1 cellular context compared by ENCODE assay signal in the genomic region with DNA sequence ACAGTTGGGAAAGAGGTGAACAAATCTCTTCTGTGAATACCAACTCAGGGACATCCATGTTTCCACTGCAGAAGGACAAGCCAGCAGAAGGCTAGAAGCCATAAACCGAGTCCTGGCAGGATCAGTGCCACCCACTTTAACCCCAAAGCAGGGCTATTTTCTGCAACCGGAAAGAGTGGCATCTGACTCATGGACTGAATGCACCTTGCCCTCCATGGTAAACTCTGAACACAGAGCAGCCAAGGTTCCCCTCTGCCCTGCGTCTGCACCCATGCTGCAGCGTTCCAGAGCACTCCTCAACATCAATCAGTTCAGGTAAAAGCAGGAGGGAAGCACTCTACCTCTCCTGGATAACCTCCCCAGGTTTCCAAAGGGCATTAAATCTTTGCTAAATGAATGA.
TF ChIP-seq lines count a peak whose summit lies in the region.

No MANE protein-coding gene starts in this region.

TF ChIP-seq in endothelial cell of umbilical vein, 7 proteins besides CTCF, POLR2A, EP300 and RAD21:
- TF ChIP-seq FOS (IDR thresholded peaks at IDR 0.05; ENCODE audit: borderline replicate concordance, insufficient read depth, low read length) = no peak
- peak; percentile 31 for TF ChIP-seq JUN (IDR thresholded peaks at IDR 0.05; ENCODE audit: borderline replicate concordance, insufficient read depth, insufficient read length, low read depth)
